ENCODE assay signal across 33 cellular contexts in the genomic region with DNA sequence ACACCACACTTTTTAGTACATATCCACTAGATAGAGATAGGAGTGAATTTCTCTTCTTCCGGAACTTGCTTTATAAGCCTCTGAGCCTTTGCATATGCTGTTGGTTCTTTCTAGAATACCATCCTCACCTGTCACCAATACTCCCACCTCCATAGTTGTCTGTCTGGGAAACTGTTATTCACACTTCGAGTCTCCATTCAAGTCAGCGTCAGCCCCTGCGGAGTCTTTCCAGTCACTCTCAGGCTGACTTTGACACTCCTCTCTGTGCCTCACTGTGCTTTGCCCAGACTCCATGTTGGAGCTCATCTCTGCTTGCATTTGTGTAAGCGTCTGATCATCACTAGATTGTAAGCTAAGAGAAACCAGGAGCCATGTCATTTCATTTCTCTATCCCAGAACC.
DNase-seq lines count a peak whose midpoint lies in the region; ATAC-seq and TF ChIP-seq lines count a peak whose summit lies in the region.
"Had no signal": no experiment of that assay in that cellular context is flagged by ENCODE, and none has a peak within 500 bp of the region (broad histone marks: within the 10 kb centered on the region; RNA-seq: fewer than 3 reads in every experiment).

No MANE protein-coding gene starts in this region.

- no peak overlapping the region for H3K4me2 ChIP-seq in GM23338
- H3K4me2 ChIP-seq: A549; BLaER1; BLaER1 treated with 17β-estradiol and CSF1 and Interleukin-3, amounts not matched to agents 10 nM and 100 nM had no signal

- H3K27ac Mint-ChIP-seq in GM23338 (no peak overlapping the region), WTC11 (no peak overlapping the region)
- H3K27ac Mint-ChIP-seq: B cell; CD14-positive monocyte; CD4-positive, alpha-beta memory T cell; CD4-positive, alpha-beta T cell; CD4-positive, CD25-positive, alpha-beta regulatory T cell; CD8-positive, alpha-beta memory T cell; CD8-positive, alpha-beta T cell had no signal

- ATAC-seq in GM23338 (no peak), WTC11 (no peak)
- ATAC-seq: A549; CD8-positive, alpha-beta T cell had no signal

- H3K9me3 Mint-ChIP-seq in GM23338 (no peaks in the 10 kb centered on the region), WTC11 (peaks cover 3% of the 10 kb centered on the region; the same call in 1 of the 2 replicates)
- H3K9me3 Mint-ChIP-seq: CD4-positive, alpha-beta T cell; CD8-positive, alpha-beta memory T cell; CD8-positive, alpha-beta T cell had no signal

- H3K36me3 ChIP-seq in GM23338 (ENCODE audit: insufficient read depth) (no peaks in the 10 kb centered on the region), esophagus muscularis mucosa (no peaks in the 10 kb centered on the region)
- H3K36me3 ChIP-seq: BE2C; BLaER1; BLaER1 treated with 17β-estradiol and CSF1 and Interleukin-3, amounts not matched to agents 10 nM and 100 nM had no signal

- TF ChIP-seq CTCF in GM23338 (conservative IDR thresholded peaks at IDR 0.05; ENCODE audit: low read depth in 2 of 2) = no peak
- TF ChIP-seq CTCF in WTC11 (IDR thresholded peaks at IDR 0.05) = no peak
- no peak for TF ChIP-seq CTCF in esophagus muscularis mucosa (IDR thresholded peaks at IDR 0.05)
- no peak for TF ChIP-seq CTCF in RWPE1 (conservative IDR thresholded peaks at IDR 0.05; ENCODE audit: low read depth)

- 97% methylated on average over 5 of the region's 5 CpGs for whole genome bisulfite sequencing in esophagus muscularis mucosa

- POLR2A ChIA-PET in WTC11 (lab: Charles Lee) = no interaction called here
- POLR2A ChIA-PET in RWPE1 (lab: Yijun Ruan, JAX; ENCODE audit: low non-redundant PET) = interaction anchor here (0.6 kb wide), 1 partner anchor 30 kb away, joined by 3 read pairs; no protein-coding TSS in a partner anchor

- no peak overlapping the region for H3K27ac ChIP-seq in GM23338 (ENCODE audit: low read depth)
- H3K27ac ChIP-seq in esophagus muscularis mucosa (replicated peaks in 1 of 4) = no peak overlapping the region
- no peak overlapping the region for H3K27ac ChIP-seq in RWPE1
- H3K27ac ChIP-seq: 22Rv1; A549; BLaER1; BLaER1 treated with 17β-estradiol and CSF1 and Interleukin-3, amounts not matched to agents 10 nM and 100 nM; C4-2B had no signal

- H3K27me3 Mint-ChIP-seq in GM23338 (ENCODE audit: insufficient read depth, low read depth, poor library complexity) (no peaks in the 10 kb centered on the region), WTC11 (ENCODE audit: low read depth) (no peaks in the 10 kb centered on the region)

- peaks cover 7% of the 10 kb centered on the region for H3K4me1 Mint-ChIP-seq in GM23338
- peaks cover 12% of the 10 kb centered on the region for H3K4me1 Mint-ChIP-seq in WTC11
- H3K4me1 Mint-ChIP-seq: B cell had no signal

- H3K27me3 ChIP-seq in GM23338 (ENCODE audit: insufficient read depth) (no peaks in the 10 kb centered on the region), esophagus muscularis mucosa (peaks cover 0 to 31% (median 0%) of the 10 kb centered on the region in 4 donors)
- H3K27me3 ChIP-seq: BLaER1; BLaER1 treated with 17β-estradiol and CSF1 and Interleukin-3, amounts not matched to agents 10 nM and 100 nM had no signal

- no peaks in the 10 kb centered on the region for H4K20me1 ChIP-seq in GM23338 (replicated peaks; ENCODE audit: insufficient read depth)
- H4K20me1 ChIP-seq: BLaER1; BLaER1 treated with 17β-estradiol and CSF1 and Interleukin-3, amounts not matched to agents 10 nM and 100 nM had no signal

- DNase-seq in GM23338 (ENCODE audit: low spot score) (no peak), WTC11 (ENCODE audit: low spot score) (no peak), esophagus muscularis mucosa (ENCODE audit: extremely low spot score) (peak; percentile 75), NAMALWA (ENCODE audit: low spot score) (no peak), activated T-cell treated with anti-CD3 and anti-CD28 coated beads for 4 hours (no peak), RWPE1 (ENCODE audit: low spot score) (no peak)
- DNase-seq: 8988T; ACHN; AML-193; BE2C; C1 segment of cervical spinal cord; Caco-2; Calu3; CD4-positive, alpha-beta memory T cell; CD4-positive, alpha-beta T cell; CD4-positive, CD25-positive, alpha-beta regulatory T cell; CD8-positive, alpha-beta memory T cell; CD8-positive, alpha-beta T cell; COR-L47; DMS 273 treated with DMSO at 0.1 percent for 48 hours; DMS153; DMS53; DMS79; DMS79 treated with DMSO at 0.1 percent for 48 hours; DND-41; EL had no signal

- H3K79me2 ChIP-seq in GM23338 (replicated peaks; ENCODE audit: insufficient read depth) = no peaks in the 10 kb centered on the region

- no peaks in the 10 kb centered on the region for H3K9me2 ChIP-seq in GM23338 (ENCODE audit: insufficient read depth)

- no peak overlapping the region for H3K4me3 ChIP-seq in GM23338
- no peak overlapping the region for H3K4me3 ChIP-seq in esophagus muscularis mucosa
- H3K4me3 ChIP-seq: A549; BLaER1; BLaER1 treated with 17β-estradiol and CSF1 and Interleukin-3, amounts not matched to agents 10 nM and 100 nM had no signal

- intact Hi-C loops in esophagus muscularis mucosa (cut with DNase I) = no loop called here

- no peaks in the 10 kb centered on the region for H3K36me3 Mint-ChIP-seq in GM23338 (ENCODE audit: low read depth)
- no peaks in the 10 kb centered on the region for H3K36me3 Mint-ChIP-seq in WTC11
- H3K36me3 Mint-ChIP-seq: CD4-positive, alpha-beta memory T cell; CD4-positive, CD25-positive, alpha-beta regulatory T cell; CD8-positive, alpha-beta T cell had no signal

- H3K4me1 ChIP-seq in GM23338 (ENCODE audit: insufficient read depth) (peaks cover 4% of the 10 kb centered on the region; the same call in 1 of the 2 replicates), esophagus muscularis mucosa (no peaks in the 10 kb centered on the region)
- H3K4me1 ChIP-seq: A549, BE2C had no signal

- no peak for TF ChIP-seq EP300 in esophagus muscularis mucosa (IDR thresholded peaks at IDR 0.05)

- no peak for TF ChIP-seq POLR2A in esophagus muscularis mucosa (IDR thresholded peaks at IDR 0.05; ENCODE audit: low read depth)

- CTCF ChIA-PET in WTC11 (lab: Charles Lee) (no interaction called here), RWPE1 (lab: Yijun Ruan, JAX) (no interaction called here)

- no peaks in the 10 kb centered on the region for H3F3A ChIP-seq in GM23338 (replicated peaks; ENCODE audit: low read depth)

- H2AFZ ChIP-seq in GM23338 = peak overlapping the region; percentile 36; the same call in 1 of the 2 replicates

- H3K4me3 Mint-ChIP-seq in GM23338 = no peak overlapping the region
- no peak overlapping the region for H3K4me3 Mint-ChIP-seq in WTC11
- H3K4me3 Mint-ChIP-seq: B cell; CD14-positive monocyte; CD4-positive, alpha-beta memory T cell; CD4-positive, alpha-beta T cell; CD4-positive, CD25-positive, alpha-beta regulatory T cell; CD8-positive, alpha-beta memory T cell; CD8-positive, alpha-beta T cell had no signal

- no peaks in the 10 kb centered on the region for H3K9me3 ChIP-seq in esophagus muscularis mucosa
- H3K9me3 ChIP-seq: BE2C, BLaER1, Caco-2 had no signal

TF ChIP-seq in GM23338, 12 proteins besides CTCF, POLR2A, EP300 and RAD21:
- TF ChIP-seq STAT1 (IDR thresholded peaks at IDR 0.05; ENCODE audit: unreplicated experiment) = no peak
- TF ChIP-seq, protein P1, sequence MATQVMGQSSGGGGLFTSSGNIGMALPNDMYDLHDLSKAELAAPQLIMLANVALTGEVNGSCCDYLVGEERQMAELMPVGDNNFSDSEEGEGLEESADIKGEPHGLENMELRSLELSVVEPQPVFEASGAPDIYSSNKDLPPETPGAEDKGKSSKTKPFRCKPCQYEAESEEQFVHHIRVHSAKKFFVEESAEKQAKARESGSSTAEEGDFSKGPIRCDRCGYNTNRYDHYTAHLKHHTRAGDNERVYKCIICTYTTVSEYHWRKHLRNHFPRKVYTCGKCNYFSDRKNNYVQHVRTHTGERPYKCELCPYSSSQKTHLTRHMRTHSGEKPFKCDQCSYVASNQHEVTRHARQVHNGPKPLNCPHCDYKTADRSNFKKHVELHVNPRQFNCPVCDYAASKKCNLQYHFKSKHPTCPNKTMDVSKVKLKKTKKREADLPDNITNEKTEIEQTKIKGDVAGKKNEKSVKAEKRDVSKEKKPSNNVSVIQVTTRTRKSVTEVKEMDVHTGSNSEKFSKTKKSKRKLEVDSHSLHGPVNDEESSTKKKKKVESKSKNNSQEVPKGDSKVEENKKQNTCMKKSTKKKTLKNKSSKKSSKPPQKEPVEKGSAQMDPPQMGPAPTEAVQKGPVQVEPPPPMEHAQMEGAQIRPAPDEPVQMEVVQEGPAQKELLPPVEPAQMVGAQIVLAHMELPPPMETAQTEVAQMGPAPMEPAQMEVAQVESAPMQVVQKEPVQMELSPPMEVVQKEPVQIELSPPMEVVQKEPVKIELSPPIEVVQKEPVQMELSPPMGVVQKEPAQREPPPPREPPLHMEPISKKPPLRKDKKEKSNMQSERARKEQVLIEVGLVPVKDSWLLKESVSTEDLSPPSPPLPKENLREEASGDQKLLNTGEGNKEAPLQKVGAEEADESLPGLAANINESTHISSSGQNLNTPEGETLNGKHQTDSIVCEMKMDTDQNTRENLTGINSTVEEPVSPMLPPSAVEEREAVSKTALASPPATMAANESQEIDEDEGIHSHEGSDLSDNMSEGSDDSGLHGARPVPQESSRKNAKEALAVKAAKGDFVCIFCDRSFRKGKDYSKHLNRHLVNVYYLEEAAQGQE (IDR thresholded peaks at IDR 0.05; ENCODE audit: unreplicated experiment) = no peak

TF ChIP-seq in WTC11, 78 proteins besides CTCF, POLR2A, EP300 and RAD21:
- TF ChIP-seq ZNF317 (CRISPR knock-in tag; IDR thresholded peaks at IDR 0.05; ENCODE audit: borderline replicate concordance, low read depth) (peak; percentile 62; the same call in 1 of the 2 replicates), MYBL2 (CRISPR knock-in tag; IDR thresholded peaks at IDR 0.05) (no peak)
